ENCODE assay signal across 8 cellular contexts in the genomic region with DNA sequence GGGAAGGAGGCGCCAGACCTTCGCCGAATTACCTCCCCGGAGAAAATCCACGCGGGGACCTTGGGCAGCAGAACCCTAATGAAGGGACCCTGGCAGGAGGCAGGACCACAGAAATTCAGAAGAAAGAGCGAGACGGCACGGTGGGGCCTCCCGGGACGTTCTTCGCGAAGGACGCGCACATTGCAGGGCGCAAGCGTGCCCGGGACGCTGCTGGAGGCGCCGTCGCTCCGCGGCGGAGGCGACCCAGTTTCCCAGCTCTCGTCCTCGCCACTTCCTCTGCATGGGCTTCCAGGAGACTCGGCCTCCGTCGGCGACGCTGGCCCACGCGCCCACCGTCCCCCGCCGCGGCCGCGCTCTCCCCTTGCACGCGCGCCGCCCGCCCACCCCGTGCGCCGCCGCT. TPM values are rescaled to one million over a fixed set of nuclear protein-coding genes. Genes with fewer than 3 reads are reported as not detected.
DNase-seq lines count a peak whose midpoint lies in the region; ATAC-seq lines count a peak whose summit lies in the region.

No MANE protein-coding gene starts in this region.

- H3K27ac Mint-ChIP-seq in activated naive CD8-positive, alpha-beta T cell treated with anti-CD3 and anti-CD28 coated beads, Interleukin-2, amount 10 ng/mL, durations not matched to agents 7 days and 5 days, result no peak overlapping the region

- DNase-seq in activated naive CD8-positive, alpha-beta T cell treated with anti-CD3 and anti-CD28 coated beads, Interleukin-2, amount 10 ng/mL, durations not matched to agents 7 days and 5 days, result peak; percentile 46
- peak; percentile 15 to 24 for DNase-seq in stimulated activated CD4-positive, alpha-beta T cell treated with anti-CD3 and anti-CD28 coated beads, Interleukin-1b, Interleukin-23, amount 100 ng/mL, for 4 hours (ENCODE audit: low read depth in 2 of 2)
- DNase-seq in ecto neural progenitor cell (ENCODE audit: low spot score), result no peak
- no peak for DNase-seq in NCI-H446 treated with DMSO at 0.1 percent for 48 hours (lab: John Stamatoyannopoulos, UW)

- peaks cover 11% of the 10 kb centered on the region for H3K4me1 Mint-ChIP-seq in activated naive CD8-positive, alpha-beta T cell treated with anti-CD3 and anti-CD28 coated beads, Interleukin-2, amount 10 ng/mL, durations not matched to agents 7 days and 5 days

- peak overlapping the region; percentile 49 for H3K4me3 ChIP-seq in HUES6 (ENCODE audit: low read depth, low read length)
- H3K4me3 ChIP-seq in iPS-18a (ENCODE audit: low read length), result peak overlapping the region; percentile 46

- H3K27me3 ChIP-seq in HUES6 (ENCODE audit: control insufficient read depth, insufficient read depth, low read length), result peaks cover 39% of the 10 kb centered on the region
- H3K27me3 ChIP-seq in iPS-18a (ENCODE audit: control insufficient read depth, insufficient read depth, low read length), result peaks cover 38% of the 10 kb centered on the region

- no peaks in the 10 kb centered on the region for H3K36me3 Mint-ChIP-seq in activated naive CD8-positive, alpha-beta T cell treated with anti-CD3 and anti-CD28 coated beads, Interleukin-2, amount 10 ng/mL, durations not matched to agents 7 days and 5 days

- H3K36me3 ChIP-seq in HUES6 (ENCODE audit: control insufficient read depth, insufficient read depth, low read length) (no peaks in the 10 kb centered on the region), iPS-18a (ENCODE audit: control insufficient read depth, low read depth, low read length) (no peaks in the 10 kb centered on the region)

- H3K27ac ChIP-seq in HUES6 (ENCODE audit: low read depth, low read length) (no peak overlapping the region; the same call in 1 of the 2 replicates), iPS-18a (ENCODE audit: low read length) (no peak overlapping the region)

- H3K4me3 Mint-ChIP-seq in activated naive CD8-positive, alpha-beta T cell treated with anti-CD3 and anti-CD28 coated beads, Interleukin-2, amount 10 ng/mL, durations not matched to agents 7 days and 5 days, result no peak overlapping the region

- no peak for ATAC-seq in activated naive CD8-positive, alpha-beta T cell treated with anti-CD3 and anti-CD28 coated beads, Interleukin-2, amount 10 ng/mL, durations not matched to agents 7 days and 5 days (ENCODE audit: low read depth)
- ATAC-seq in HG02973 (IDR thresholded peaks at IDR 0.05; ENCODE audit: unreplicated experiment) (no peak), HG03039 (IDR thresholded peaks at IDR 0.05; ENCODE audit: unreplicated experiment) (no peak)

- H3K27me3 Mint-ChIP-seq in activated naive CD8-positive, alpha-beta T cell treated with anti-CD3 and anti-CD28 coated beads, Interleukin-2, amount 10 ng/mL, durations not matched to agents 7 days and 5 days, result peaks cover 13% of the 10 kb centered on the region

- no peaks in the 10 kb centered on the region for H3K9me3 ChIP-seq in HUES6 (ENCODE audit: control insufficient read depth, insufficient read depth, low read depth, low read length)
- no peaks in the 10 kb centered on the region for H3K9me3 ChIP-seq in iPS-18a (ENCODE audit: control insufficient read depth, low read depth, low read length)

- POLR2A ChIA-PET in activated naive CD8-positive, alpha-beta T cell treated with anti-CD3 and anti-CD28 coated beads, Interleukin-2, amount 10 ng/mL, durations not matched to agents 7 days and 5 days (lab: Charles Lee), result no interaction called here

- H3K9me3 Mint-ChIP-seq in activated naive CD8-positive, alpha-beta T cell treated with anti-CD3 and anti-CD28 coated beads, Interleukin-2, amount 10 ng/mL, durations not matched to agents 7 days and 5 days, result no peaks in the 10 kb centered on the region

- H3K4me1 ChIP-seq in HUES6 (ENCODE audit: control insufficient read depth, insufficient read depth, low read length) (peaks cover 55% of the 10 kb centered on the region), iPS-18a (ENCODE audit: control insufficient read depth, low read depth, low read length) (peaks cover 62% of the 10 kb centered on the region)

- peak overlapping the region; percentile 55 for H3K9ac ChIP-seq in HUES6 (ENCODE audit: low read length)
- H3K9ac ChIP-seq in iPS-18a (ENCODE audit: low read length), result no peak overlapping the region

RNA-seq across cellular contexts. Expression of a gene that starts 31.9 kb away (rescaled TPM):
- 10 to 100 TPM; 74.1 to 75.9 TPM for total RNA-seq in activated naive CD8-positive, alpha-beta T cell treated with anti-CD3 and anti-CD28 coated beads, Interleukin-2, amount 10 ng/mL, durations not matched to agents 7 days and 5 days

Comparison
In these comparisons a context has a peak if more than half of its experiments do, and no peak if none do; other contexts are left out.
1. DNase-seq: peak in activated naive CD8-positive, alpha-beta T cell treated with anti-CD3 and anti-CD28 coated beads, Interleukin-2, amount 10 ng/mL, durations not matched to agents 7 days and 5 days (single experiment) and stimulated activated CD4-positive, alpha-beta T cell treated with anti-CD3 and anti-CD28 coated beads, Interleukin-1b, Interleukin-23, amount 100 ng/mL, for 4 hours (2 of 2); none in ecto neural progenitor cell (single experiment) and NCI-H446 treated with DMSO at 0.1 percent for 48 hours (single experiment).